In the genomic region with DNA sequence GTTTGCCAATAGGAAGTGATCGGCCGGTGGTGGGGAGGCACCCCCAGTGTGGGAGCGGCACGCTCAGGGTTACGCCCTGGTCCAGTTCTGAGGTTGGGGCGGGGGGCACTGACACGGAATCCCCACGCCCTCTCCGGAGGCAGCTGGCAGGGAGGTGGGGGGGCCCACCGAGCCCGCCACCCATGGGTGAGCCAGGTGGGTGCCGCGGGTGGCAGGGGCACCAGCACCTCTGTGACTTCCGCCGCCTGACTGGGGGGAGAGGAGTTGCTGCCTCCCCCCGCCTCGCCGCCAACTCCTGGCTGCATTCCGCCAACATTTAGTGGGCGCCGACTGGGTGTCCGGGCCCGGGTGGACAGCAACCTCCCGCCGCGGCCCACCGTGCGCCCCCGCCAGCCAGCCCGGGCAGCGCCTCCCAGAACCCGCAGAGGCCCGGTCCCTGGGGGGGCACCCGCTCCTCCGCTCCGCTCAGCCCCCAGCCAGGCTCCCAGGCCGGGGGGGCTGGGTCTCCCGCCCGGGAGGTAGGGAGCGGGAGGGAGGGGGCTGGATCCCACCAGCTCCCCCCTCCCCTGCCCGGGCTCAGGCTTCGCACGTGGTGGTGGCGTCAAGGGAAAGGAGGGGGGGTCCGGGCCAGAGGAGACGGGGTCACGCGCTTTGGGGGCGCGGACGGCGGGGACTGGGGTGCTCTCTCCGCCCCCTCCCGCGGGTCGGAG, we compare ENCODE assay signal across 8 cellular contexts. TPM values are rescaled to one million over a fixed set of nuclear protein-coding genes. Genes with fewer than 3 reads are reported as not detected.
DNase-seq lines count a peak whose midpoint lies in the region; ATAC-seq and TF ChIP-seq lines count a peak whose summit lies in the region.

No MANE protein-coding gene starts in this region.

- peak overlapping the region; percentile 52 for H3K4me3 ChIP-seq in WERI-Rb-1 (ENCODE audit: low read depth, low read length)
- H3K4me3 ChIP-seq in effector memory CD4-positive, alpha-beta T cell (ENCODE audit: insufficient read depth, low read depth, low read length, poor library complexity, severe bottlenecking): peak overlapping the region; percentile 77
- peak overlapping the region; percentile 85 for H3K4me3 ChIP-seq in mesenchymal stem cell (ENCODE audit: insufficient read depth in 1 of 2, low read depth in 1 of 2, low read length in 2 of 2)
- H3K4me3 ChIP-seq in suprapubic skin: peak overlapping the region; percentile 99

- peak overlapping the region; percentile 92 for H3K9ac ChIP-seq in mesenchymal stem cell (ENCODE audit: low read length)

- H2BK5ac ChIP-seq in mesenchymal stem cell (ENCODE audit: low read depth, low read length, poor library complexity, severe bottlenecking): peak overlapping the region; percentile 92

- H3K18ac ChIP-seq in mesenchymal stem cell (ENCODE audit: low read depth in 1 of 2, low read length in 2 of 2): peak overlapping the region; percentile 77 to 97

- no peaks in the 10 kb centered on the region for H3K9me3 ChIP-seq in WERI-Rb-1 (ENCODE audit: severe bottlenecking)
- H3K9me3 ChIP-seq in effector memory CD4-positive, alpha-beta T cell (ENCODE audit: control insufficient read depth, low read length): no peaks in the 10 kb centered on the region
- no peaks in the 10 kb centered on the region for H3K9me3 ChIP-seq in mesenchymal stem cell (ENCODE audit: control insufficient read depth, low read length)
- H3K9me3 ChIP-seq in suprapubic skin: no peaks in the 10 kb centered on the region

- H3K4me1 ChIP-seq in effector memory CD4-positive, alpha-beta T cell (ENCODE audit: control insufficient read depth, insufficient read depth, low read length, poor library complexity, severe bottlenecking): peaks cover 65% of the 10 kb centered on the region
- H3K4me1 ChIP-seq in mesenchymal stem cell (ENCODE audit: control insufficient read depth, insufficient read depth, low read depth, low read length) (peaks cover 47% of the 10 kb centered on the region), suprapubic skin (peaks cover 63% of the 10 kb centered on the region)

- no peak overlapping the region for H2AK5ac ChIP-seq in mesenchymal stem cell (ENCODE audit: low read length, severe bottlenecking)

- no peak for TF ChIP-seq EP300 in suprapubic skin (IDR thresholded peaks at IDR 0.05)

- no peak overlapping the region for H2AFZ ChIP-seq in mesenchymal stem cell (ENCODE audit: low read depth, low read length)

- no peak for TF ChIP-seq CTCF in WERI-Rb-1 (IDR thresholded peaks at IDR 0.05; ENCODE audit: low read depth, low read length)
- TF ChIP-seq CTCF in suprapubic skin (IDR thresholded peaks at IDR 0.05): no peak

- H3K23ac ChIP-seq in mesenchymal stem cell (ENCODE audit: low read length in 2 of 2): peak overlapping the region in 1 of 2 experiments; percentile 99

- peak overlapping the region; percentile 98 for H2BK120ac ChIP-seq in mesenchymal stem cell (ENCODE audit: low read depth, low read length)

- H3K4me2 ChIP-seq in mesenchymal stem cell (ENCODE audit: low read length, poor library complexity, severe bottlenecking): peak overlapping the region; percentile 81

- peak overlapping the region; percentile 66 for H4K8ac ChIP-seq in mesenchymal stem cell (ENCODE audit: low read length)

- peak overlapping the region; percentile 98 for H3K27ac ChIP-seq in WERI-Rb-1
- peak overlapping the region; percentile 81 for H3K27ac ChIP-seq in effector memory CD4-positive, alpha-beta T cell (ENCODE audit: insufficient read depth, low read length, poor library complexity, severe bottlenecking)
- peak overlapping the region; percentile 64 for H3K27ac ChIP-seq in mesenchymal stem cell (ENCODE audit: low read length, poor library complexity, severe bottlenecking)
- H3K27ac ChIP-seq in suprapubic skin: peak overlapping the region; percentile 86

- H3K14ac ChIP-seq in mesenchymal stem cell (ENCODE audit: low read length in 2 of 2): peak overlapping the region in 1 of 2 experiments; percentile 99

- DNase-seq in GF-D8 (lab: John Stamatoyannopoulos, UW) (peak; percentile 8), WERI-Rb-1 (peak; percentile 58), mesenchymal stem cell (no peak), suprapubic skin (ENCODE audit: low spot score in 2 of 2) (peak in 1 of 2 donors; percentile 84), SKM-1 (lab: John Stamatoyannopoulos, UW; ENCODE audit: unreplicated experiment) (no peak), H4 (ENCODE audit: low spot score) (no peak)
- peak; percentile 35 to 36 (median 35) for DNase-seq in effector memory CD4-positive, alpha-beta T cell

- H3K36me3 ChIP-seq in WERI-Rb-1 (peaks cover 32% of the 10 kb centered on the region), mesenchymal stem cell (ENCODE audit: control insufficient read depth in 1 of 2, insufficient read depth in 2 of 2, low read depth in 1 of 2, low read length in 2 of 2) (peaks cover 19 to 43% of the 10 kb centered on the region in 2 experiments), suprapubic skin (no peaks in the 10 kb centered on the region)
- no peaks in the 10 kb centered on the region for H3K36me3 ChIP-seq in effector memory CD4-positive, alpha-beta T cell (ENCODE audit: control insufficient read depth, insufficient read depth, low read length)

- H2BK15ac ChIP-seq in mesenchymal stem cell (ENCODE audit: low read depth, poor library complexity, severe bottlenecking): peak overlapping the region; percentile 26

- ATAC-seq in HG03025 (IDR thresholded peaks at IDR 0.05; ENCODE audit: low FRiP score, unreplicated experiment): peak; percentile 0

- H4K91ac ChIP-seq in mesenchymal stem cell (ENCODE audit: low read length): peak overlapping the region; percentile 73

- H3K27me3 ChIP-seq in WERI-Rb-1 (ENCODE audit: insufficient read depth, low read depth, severe bottlenecking): no peaks in the 10 kb centered on the region
- H3K27me3 ChIP-seq in effector memory CD4-positive, alpha-beta T cell (replicated peaks; ENCODE audit: control insufficient read depth, insufficient read depth, low read length, poor library complexity, severe bottlenecking): no peaks in the 10 kb centered on the region
- no peaks in the 10 kb centered on the region for H3K27me3 ChIP-seq in mesenchymal stem cell (ENCODE audit: control insufficient read depth in 1 of 2, insufficient read depth in 1 of 2, low read length in 2 of 2)
- H3K27me3 ChIP-seq in suprapubic skin: no peaks in the 10 kb centered on the region

- peak overlapping the region in 1 of 2 experiments; percentile 99 for H3K4ac ChIP-seq in mesenchymal stem cell (ENCODE audit: low read depth in 1 of 2, low read length in 2 of 2)

- WGBS in mesenchymal stem cell: 0% methylated on average over 27 of the region's 56 CpGs
- 0% methylated on average over 2 of the region's 56 CpGs for WGBS in suprapubic skin

- H2BK12ac ChIP-seq in mesenchymal stem cell (ENCODE audit: low read length in 2 of 2): peak overlapping the region in 1 of 2 experiments; percentile 75

- no peaks in the 10 kb centered on the region for H3K79me1 ChIP-seq in mesenchymal stem cell (replicated peaks; ENCODE audit: low read length, poor library complexity, severe bottlenecking)

- TF ChIP-seq POLR2A in suprapubic skin (IDR thresholded peaks at IDR 0.05): no peak

RNA-seq across cellular contexts. Expression of a gene that starts 2.0 kb away (rescaled TPM):
- polyA plus RNA-seq in mesenchymal stem cell (2013, experiment 1 of 2): 27.7 TPM
- polyA plus RNA-seq in mesenchymal stem cell (2013, experiment 2 of 2): 26.9 TPM
- total RNA-seq in suprapubic skin: 10 to 100 TPM; 60.3 to 94.2 (median 77.4) TPM
- total RNA-seq in H4 (2014; rRNA removed; shearing (Covaris generic)): 2.5 and 5.0 TPM in 2 replicates

RNA-seq across cellular contexts. Expression of a gene that starts 57.2 kb away (rescaled TPM):
- polyA plus RNA-seq in mesenchymal stem cell (2013, experiment 1 of 2): 49.3 TPM
- polyA plus RNA-seq in mesenchymal stem cell (2013, experiment 2 of 2): 49.4 TPM
- 10 to 100 TPM; 17.1 to 28.7 (median 22.6) TPM for total RNA-seq in suprapubic skin
- total RNA-seq in H4 (2014; rRNA removed; shearing (Covaris generic)): 5.7 and 9.9 TPM in 2 replicates

RNA-seq across cellular contexts. Expression of a gene that starts 59.2 kb away (rescaled TPM):
- 184 TPM for polyA plus RNA-seq in mesenchymal stem cell (2013, experiment 1 of 2)
- polyA plus RNA-seq in mesenchymal stem cell (2013, experiment 2 of 2): 179 TPM
- 100 to 1,000 TPM in 1 of 4 donors, 10 to 100 TPM in 3; 88.0 to 103 (median 95.0) TPM for total RNA-seq in suprapubic skin
- 79.8 and 84.3 TPM in 2 replicates for total RNA-seq in H4 (2014; rRNA removed; shearing (Covaris generic))

Comparison
In these comparisons a context has a peak if more than half of its experiments do, and no peak if none do; other contexts are left out.
1. DNase-seq: peak in GF-D8 (single experiment), WERI-Rb-1 (single experiment) and effector memory CD4-positive, alpha-beta T cell (3 of 3); none in mesenchymal stem cell (single experiment), SKM-1 (single experiment) and H4 (single experiment).
2. RNA of a gene that starts 2.0 kb away (total RNA-seq): 60.3 to 94.2 TPM in suprapubic skin; 2.5 to 5.0 TPM in H4; every median in the first group is over 10 times any median in the second.
3. Peak in every context shown above with its lines, with median percentiles within 50 percentile points of each other: H3K27ac ChIP-seq and H3K4me3 ChIP-seq.